8 cellular contexts compared by ENCODE assay signal in the genomic region with DNA sequence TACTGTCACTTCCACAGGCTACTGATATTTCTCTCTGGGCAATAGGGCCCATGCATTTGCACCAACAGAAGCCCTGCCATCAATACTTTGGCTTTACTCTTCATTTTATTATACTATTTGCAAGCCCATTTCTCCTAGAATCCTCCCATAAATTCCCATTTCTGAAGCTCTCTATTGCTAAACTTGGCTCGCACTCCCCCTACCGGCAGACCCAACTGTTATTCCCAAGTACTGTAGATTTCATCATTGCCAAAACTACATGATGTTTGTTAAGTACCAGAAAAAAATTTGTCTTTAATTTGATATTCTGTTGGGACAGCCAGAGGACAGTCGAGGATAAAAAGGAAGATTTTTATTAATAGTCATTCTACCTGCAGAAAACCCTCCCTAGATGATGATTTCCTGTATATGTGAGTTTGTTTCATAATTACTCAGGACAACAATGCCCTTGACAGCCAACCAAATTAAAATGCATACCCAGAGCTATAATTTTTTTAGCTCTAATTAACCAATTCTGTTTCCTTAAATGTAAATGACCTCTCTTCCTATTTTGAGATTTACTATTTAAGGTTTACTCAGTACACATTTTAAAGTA.
DNase-seq lines count a peak whose midpoint lies in the region; ATAC-seq and TF ChIP-seq lines count a peak whose summit lies in the region.

No MANE protein-coding gene starts in this region.

- no peak overlapping the region for H3K27ac Mint-ChIP-seq in neural progenitor cell

- peaks cover 3% of the 10 kb centered on the region for H3K27me3 Mint-ChIP-seq in neural progenitor cell (ENCODE audit: insufficient read depth, low read depth)

- H3K4me1 Mint-ChIP-seq in neural progenitor cell, result no peaks in the 10 kb centered on the region

- H4K20me1 ChIP-seq in fibroblast of lung (ENCODE audit: control insufficient read depth, extremely low read depth, insufficient read depth, low read length) (no peaks in the 10 kb centered on the region), neural progenitor cell (ENCODE audit: low read depth) (no peaks in the 10 kb centered on the region)

- DNase-seq in NCI-H510A treated with DMSO at 0.1 percent for 48 hours (lab: John Stamatoyannopoulos, UW), result peak; percentile 47
- DNase-seq in NCI-H510A (lab: John Stamatoyannopoulos, UW), result no peak
- DNase-seq in HuH-7.5 (ENCODE audit: low spot score), result peak; percentile 28
- peak; percentile 72 for DNase-seq in SK-N-DZ (ENCODE audit: low spot score)
- peak; percentile 59 to 76 for DNase-seq in fibroblast of lung (ENCODE audit: low read depth in 2 of 2)
- peak; percentile 67 for DNase-seq in neural progenitor cell (ENCODE audit: low spot score)

- H3K9me3 ChIP-seq in fibroblast of lung (ENCODE audit: control insufficient read depth, insufficient read depth, low read depth, low read length) (no peaks in the 10 kb centered on the region), neural progenitor cell (ENCODE audit: low read depth) (no peaks in the 10 kb centered on the region)

- H3K4me1 ChIP-seq in fibroblast of lung (ENCODE audit: control insufficient read depth, extremely low read depth, insufficient read depth, low read length) (no peaks in the 10 kb centered on the region), neural progenitor cell (no peaks in the 10 kb centered on the region)

- H3K9me3 Mint-ChIP-seq in neural progenitor cell, result peaks cover 10% of the 10 kb centered on the region

- H3K4me2 ChIP-seq in fibroblast of lung (ENCODE audit: extremely low read depth, insufficient read depth, low read length) (no peak overlapping the region), neural progenitor cell (no peak overlapping the region)

- H3F3A ChIP-seq in neural progenitor cell (ENCODE audit: low read depth), result peaks cover 4% of the 10 kb centered on the region

- H3K9ac ChIP-seq in fibroblast of lung (ENCODE audit: insufficient read depth, low read length), result no peak overlapping the region
- no peak overlapping the region for H3K9ac ChIP-seq in neural progenitor cell

- TF ChIP-seq CTCF in fibroblast of lung (conservative IDR thresholded peaks at IDR 0.05 in 1 of 2, IDR thresholded peaks at IDR 0.05 in 1 of 2; ENCODE audit: low read depth in 1 of 2, low read length in 2 of 2), result peak; percentile 86 to 95
- TF ChIP-seq CTCF in neural progenitor cell (IDR thresholded peaks at IDR 0.05), result peak; percentile 87

- no peak overlapping the region for H3K4me3 ChIP-seq in fibroblast of lung (replicated peaks in 1 of 4; ENCODE audit: control extremely low read depth in 1 of 4, insufficient read depth in 1 of 4, low read depth in 3 of 4, low read length in 4 of 4)
- H3K4me3 ChIP-seq in neural progenitor cell, result no peak overlapping the region

- no peaks in the 10 kb centered on the region for H3K27me3 ChIP-seq in fibroblast of lung (ENCODE audit: control insufficient read depth, insufficient read depth, low read length)
- H3K27me3 ChIP-seq in neural progenitor cell, result no peaks in the 10 kb centered on the region

- H3K79me2 ChIP-seq in fibroblast of lung (ENCODE audit: control insufficient read depth, insufficient read depth, low read length), result no peaks in the 10 kb centered on the region
- H3K79me2 ChIP-seq in neural progenitor cell (ENCODE audit: low read depth), result no peaks in the 10 kb centered on the region

- H3K4me3 Mint-ChIP-seq in neural progenitor cell, result no peak overlapping the region

- ATAC-seq in HG02981 (IDR thresholded peaks at IDR 0.05; ENCODE audit: unreplicated experiment), result no peak
- no peak for ATAC-seq in GM21576 (IDR thresholded peaks at IDR 0.05; ENCODE audit: unreplicated experiment)

- no peak overlapping the region for H3K27ac ChIP-seq in fibroblast of lung (ENCODE audit: insufficient read depth, low read length)
- H3K27ac ChIP-seq in neural progenitor cell, result no peak overlapping the region

- H3K36me3 ChIP-seq in fibroblast of lung (ENCODE audit: control insufficient read depth, insufficient read depth, low read length) (no peaks in the 10 kb centered on the region), neural progenitor cell (no peaks in the 10 kb centered on the region)

- H3K36me3 Mint-ChIP-seq in neural progenitor cell, result peaks cover 2% of the 10 kb centered on the region

- H2AFZ ChIP-seq in fibroblast of lung (ENCODE audit: low read length), result no peak overlapping the region
- H2AFZ ChIP-seq in neural progenitor cell (replicated peaks), result no peak overlapping the region
